In genomic region chr1:241532173-241532553, GRCh38 we compare ENCODE assay signal across 8 cellular contexts. TPM values are rescaled to one million over a fixed set of nuclear protein-coding genes. Genes with fewer than 3 reads are reported as not detected.
DNase-seq lines count a peak whose midpoint lies in the region; ATAC-seq and TF ChIP-seq lines count a peak whose summit lies in the region.

TSS of gene KMO (plus strand) at chr1:241532378. CDS start at chr1:241532445, 67 bp downstream.

- H2AFZ ChIP-seq in ACC112 (ENCODE audit: low read length, unreplicated experiment) (peak within 1 kb of the TSS; percentile 93), smooth muscle cell (ENCODE audit: low read depth) (peak within 1 kb of the TSS; percentile 97)

- H3K27ac ChIP-seq in ACC112 (ENCODE audit: low read depth, low read length) (peak within 1 kb of the TSS; percentile 52), gastroesophageal sphincter (peak within 1 kb of the TSS in 1 of 4 donors; percentile 28), smooth muscle cell (ENCODE audit: low read depth) (no peak within 1 kb of the TSS)

- CTCF ChIA-PET in T-cell (lab: Charles Lee) = interaction anchor here (0.6 to 1.4 kb wide), 8 partner anchors 9 to 467 kb away, joined by 3 to 12 read pairs (median 4); partner anchors contain the start of genes FH (in 1 of the 2) and MAP1LC3C (in 1 of the 2)

- peak within 1 kb of the TSS; percentile 44 to 90 for H3K27ac Mint-ChIP-seq in T-cell

- peak within 1 kb of the TSS; percentile 48 for H3K9ac ChIP-seq in smooth muscle cell (ENCODE audit: low read depth)

- H3K9me3 Mint-ChIP-seq in T-cell = no peaks in the 10 kb centered on the region

- peaks cover 3% of the 10 kb centered on the region; the same call in 1 of the 2 replicates for H3K27me3 ChIP-seq in ACC112 (ENCODE audit: insufficient read depth, low read length)
- H3K27me3 ChIP-seq in gastroesophageal sphincter = peaks cover 15% of the 10 kb centered on the region
- no peaks in the 10 kb centered on the region for H3K27me3 ChIP-seq in smooth muscle cell (ENCODE audit: low read depth)

- H3K36me3 Mint-ChIP-seq in T-cell = no peaks in the 10 kb centered on the region

- H3K4me2 ChIP-seq in smooth muscle cell = peak within 1 kb of the TSS; percentile 87

- no peak for TF ChIP-seq CTCF in gastroesophageal sphincter (IDR thresholded peaks at IDR 0.05)
- no peak for TF ChIP-seq CTCF in smooth muscle cell (IDR thresholded peaks at IDR 0.05; ENCODE audit: borderline replicate concordance, insufficient read depth, poor library complexity, severe bottlenecking)

- ATAC-seq in GM18861 (IDR thresholded peaks at IDR 0.05; ENCODE audit: unreplicated experiment) = peak; percentile 31
- peak; percentile 19 for ATAC-seq in HG03066 (IDR thresholded peaks at IDR 0.05; ENCODE audit: low read depth, unreplicated experiment)
- ATAC-seq in T-cell (replicated peaks in 1 of 4) = peak in 1 of 4 experiments; percentile 13
- no peak for ATAC-seq in gastroesophageal sphincter

- H3K36me3 ChIP-seq in ACC112 (ENCODE audit: insufficient read depth, low read length) (no peaks in the 10 kb centered on the region), gastroesophageal sphincter (no peaks in the 10 kb centered on the region), smooth muscle cell (ENCODE audit: low read depth) (no peaks in the 10 kb centered on the region)

- H3K9me3 ChIP-seq in gastroesophageal sphincter (no peaks in the 10 kb centered on the region), smooth muscle cell (replicated peaks; ENCODE audit: low read depth) (no peaks in the 10 kb centered on the region)

- POLR2A ChIA-PET in T-cell (lab: Charles Lee) = no interaction called here

- no peaks in the 10 kb centered on the region for H3F3A ChIP-seq in smooth muscle cell (ENCODE audit: low read depth)

- H3K4me3 ChIP-seq in ACC112 (ENCODE audit: low read depth, low read length) (peak within 1 kb of the TSS; percentile 78), gastroesophageal sphincter (peak within 1 kb of the TSS; percentile 35 to 49), smooth muscle cell (peak within 1 kb of the TSS; percentile 57)

- peaks cover under 1 to 6% of the 10 kb centered on the region in 2 donors for H3K27me3 Mint-ChIP-seq in T-cell

- TF ChIP-seq POLR2A in gastroesophageal sphincter (IDR thresholded peaks at IDR 0.05) = no peak

- DNase-seq in T-cell (no peak), smooth muscle cell (lab: John Stamatoyannopoulos, UW; ENCODE audit: unreplicated experiment) (no peak), NCI-H2029 (lab: John Stamatoyannopoulos, UW) (no peak), SHP77 (lab: John Stamatoyannopoulos, UW) (no peak)

- no peaks in the 10 kb centered on the region for H4K20me1 ChIP-seq in smooth muscle cell (ENCODE audit: low read depth)

- no peaks in the 10 kb centered on the region for H3K79me2 ChIP-seq in ACC112 (ENCODE audit: control insufficient read depth, insufficient read depth, low read length, unreplicated experiment)
- no peaks in the 10 kb centered on the region for H3K79me2 ChIP-seq in smooth muscle cell (ENCODE audit: low read depth)

- no peaks in the 10 kb centered on the region for H3K4me1 ChIP-seq in ACC112 (ENCODE audit: control insufficient read depth, insufficient read depth, low read length, unreplicated experiment)
- no peaks in the 10 kb centered on the region for H3K4me1 ChIP-seq in gastroesophageal sphincter
- H3K4me1 ChIP-seq in smooth muscle cell (ENCODE audit: low read depth) = no peaks in the 10 kb centered on the region

- H3K4me1 Mint-ChIP-seq in T-cell = peaks cover 12 to 20% (median 15%) of the 10 kb centered on the region in 3 donors

- WGBS in gastroesophageal sphincter (ENCODE audit: low coverage in 1 of 2), 2 donors = 0 to 22% methylated on average over 1 of the region's 1 CpG
- 0% methylated on average over 1 of the region's 1 CpG for WGBS in smooth muscle cell (ENCODE audit: low lambda C conversion rate)

- H3K4me3 Mint-ChIP-seq in T-cell = peak within 1 kb of the TSS; percentile 81 to 96 (median 87)

- TF ChIP-seq EP300 in gastroesophageal sphincter (IDR thresholded peaks at IDR 0.05) = no peak

RNA-seq across cellular contexts. Expression of gene KMO, which starts in this region (rescaled TPM):
- 1 to 10 TPM in 2 of 5 donors, under 1 TPM in 3; 0.32 to 2.0 (median 0.89) TPM for total RNA-seq in T-cell
- 1 to 10 TPM in 2 of 4 donors, under 1 TPM in 1, not detected in 1; 0.62 to 3.1 (median 1.1) TPM for total RNA-seq in gastroesophageal sphincter
- total RNA-seq in smooth muscle cell = 0.09 TPM in 1 of 2 replicates, not detected in the other
- polyA plus RNA-seq in smooth muscle cell = 0.09 TPM in 2 replicates
